Comparison of ENCODE assay signal across 14 cellular contexts in genomic region chr3:52776486-52776885, GRCh38. TPM values are rescaled to one million over a fixed set of nuclear protein-coding genes. Genes with fewer than 3 reads are reported as not detected.
"Had no signal": no experiment of that assay in that cellular context is flagged by ENCODE, and none has a peak within 500 bp of the region (broad histone marks: within the 10 kb centered on the region; RNA-seq: fewer than 3 reads in every experiment).

No MANE protein-coding gene starts in this region.

RNA-seq across cellular contexts. Expression of gene ITIH1, which starts 0.9 kb away (rescaled TPM):
- total RNA-seq: cardiac muscle cell; dermis microvascular lymphatic vessel endothelial cell; fibroblast of lung; foreskin keratinocyte; gastroesophageal sphincter; left colon; left ventricle myocardium inferior; lower lobe of right lung; naive thymus-derived CD8-positive, alpha-beta T cell; sigmoid colon; thoracic aorta; urinary bladder had no signal
- polyA plus RNA-seq: fibroblast of lung; foreskin keratinocyte; naive thymus-derived CD8-positive, alpha-beta T cell had no signal

RNA-seq across cellular contexts. Expression of gene ITIH3, which starts 18.1 kb away (rescaled TPM):
- total RNA-seq: foreskin keratinocyte; naive thymus-derived CD8-positive, alpha-beta T cell had no signal
- polyA plus RNA-seq: foreskin keratinocyte had no signal

RNA-seq across cellular contexts. Expression of gene MUSTN1, which starts 58.3 kb away (rescaled TPM):
- total RNA-seq: cardiac muscle cell, dermis microvascular lymphatic vessel endothelial cell, fibroblast of lung, occipital lobe, progenitor cell of endocrine pancreas had no signal
- polyA plus RNA-seq: cardiac muscle cell had no signal
